8 cellular contexts compared by ENCODE assay signal in genomic region chr12:15910864-15911696, GRCh38. TPM values are rescaled to one million over a fixed set of nuclear protein-coding genes. Genes with fewer than 3 reads are reported as not detected.
A peak's percentile ranks its signal among the peaks of the same experiment; 100 is the strongest.
DNase-seq lines count a peak whose midpoint lies in the region; ATAC-seq and TF ChIP-seq lines count a peak whose summit lies in the region.

TSS of gene DERA (plus strand) at chr12:15911332. CDS start at chr12:15911384, 52 bp downstream.

- peak within 1 kb of the TSS; percentile 87 for H3K27ac ChIP-seq in HL-60 (replicated peaks)

- H3K9me3 ChIP-seq in mononuclear cell (ENCODE audit: low read depth, low read length): no peaks in the 10 kb centered on the region

- peak within 1 kb of the TSS; percentile 72 for H3K4me3 ChIP-seq in HL-60 (replicated peaks; ENCODE audit: insufficient read depth, low read length)
- peak within 1 kb of the TSS; percentile 70 for H3K4me3 ChIP-seq in mononuclear cell (ENCODE audit: low read length)

- H3K27me3 ChIP-seq in HL-60 (ENCODE audit: insufficient read depth, poor library complexity, severe bottlenecking) (no peaks in the 10 kb centered on the region), mononuclear cell (ENCODE audit: insufficient read depth, low read length) (no peaks in the 10 kb centered on the region)

- DNase-seq in COR-L47 (lab: John Stamatoyannopoulos, UW) (peak; percentile 42), HL-60 (ENCODE audit: low read depth in 1 of 2, low spot score in 1 of 2) (peak; percentile 28 to 73), NOMO-1 treated with DMSO at 0.1 percent for 48 hours (lab: John Stamatoyannopoulos, UW; ENCODE audit: unreplicated experiment) (peak; percentile 50), epidermal melanocyte (ENCODE audit: insufficient read length, low spot score) (peak; percentile 58)
- peak; percentile 80 for DNase-seq in activated CD8-positive, alpha-beta memory T cell treated with anti-CD3 and anti-CD28 coated beads, Interleukin-2, amount 50 U/mL, for 48 hours
- DNase-seq in stimulated activated CD8-positive, alpha-beta memory T cell treated with anti-CD3 and anti-CD28 coated beads, Interleukin-4, amount 100 ng/mL, for 1 hour (ENCODE audit: low read depth in 2 of 2, low spot score in 1 of 2): peak; percentile 4 to 17

- no peak for TF ChIP-seq CTCF in HL-60 (IDR thresholded peaks at IDR 0.05; ENCODE audit: insufficient read depth, low read length)

- peaks cover 4% of the 10 kb centered on the region for H3K4me1 ChIP-seq in mononuclear cell (ENCODE audit: insufficient read depth, low read length)

- peak; percentile 97 for ATAC-seq in GM19463 (IDR thresholded peaks at IDR 0.05; ENCODE audit: unreplicated experiment)

RNA-seq across cellular contexts. Expression of gene DERA, which starts in this region (rescaled TPM):
- 18.9 TPM for total RNA-seq in mononuclear cell

Comparison
In these comparisons a context has a peak if more than half of its experiments do, and no peak if none do; other contexts are left out.
1. Peak in every context shown above with its lines: DNase-seq, ATAC-seq, H3K4me3 ChIP-seq and H3K27ac ChIP-seq.
2. DNase-seq: peak in every context shown above with its lines; median percentile 80 in activated CD8-positive, alpha-beta memory T cell treated with anti-CD3 and anti-CD28 coated beads, Interleukin-2, amount 50 U/mL, for 48 hours; 58 in epidermal melanocyte; 50 in HL-60; 50 in NOMO-1 treated with DMSO at 0.1 percent for 48 hours; 42 in COR-L47; 10 in stimulated activated CD8-positive, alpha-beta memory T cell treated with anti-CD3 and anti-CD28 coated beads, Interleukin-4, amount 100 ng/mL, for 1 hour.